Comparison of ENCODE assay signal across 8 cellular contexts in genomic region chr1:28507247-28507645, GRCh38. TPM values are rescaled to one million over a fixed set of nuclear protein-coding genes. Genes with fewer than 3 reads are reported as not detected.
DNase-seq lines count a peak whose midpoint lies in the region; ATAC-seq, FAIRE-seq and TF ChIP-seq lines count a peak whose summit lies in the region.

No MANE protein-coding gene starts in this region.

- H3K36me3 Mint-ChIP-seq in nephron (ENCODE audit: low read depth) = peaks cover 41% of the 10 kb centered on the region

- H3K4me1 ChIP-seq in OCI-LY3 (ENCODE audit: low read length) = peaks cover 35% of the 10 kb centered on the region

- peaks cover 54% of the 10 kb centered on the region for H3K79me2 ChIP-seq in OCI-LY3 (ENCODE audit: low read length)

- peak overlapping the region; percentile 89 for H3K4me3 ChIP-seq in OCI-LY3 (ENCODE audit: low read length)
- peak overlapping the region; percentile 93 for H3K4me3 ChIP-seq in coronary artery

- ATAC-seq in HG02610 (IDR thresholded peaks at IDR 0.05; ENCODE audit: unreplicated experiment) (no peak), GM21529 (IDR thresholded peaks at IDR 0.05; ENCODE audit: unreplicated experiment) (no peak)

- DNase-seq in ELF-1 (ENCODE audit: low read depth, low spot score) = peak; percentile 34
- DNase-seq in coronary artery (ENCODE audit: low spot score) = no peak
- no peak for DNase-seq in mesenteric fat pad (ENCODE audit: low spot score)
- DNase-seq in GM12892 (ENCODE audit: insufficient read length) = no peak

- H3K9me3 Mint-ChIP-seq in nephron = no peaks in the 10 kb centered on the region

- peak overlapping the region; percentile 98 to 100 (median 99) for H3K4me3 Mint-ChIP-seq in nephron

- peaks cover 54% of the 10 kb centered on the region for H3K36me3 ChIP-seq in OCI-LY3 (replicated peaks; ENCODE audit: low read depth, low read length)

- no peak; the same call in 1 of the 2 replicates for TF ChIP-seq POLR2A in GM12892 (IDR thresholded peaks at IDR 0.05; ENCODE audit: low read depth, low read length)

- H3K4me2 ChIP-seq in OCI-LY3 (ENCODE audit: low read length) = peak overlapping the region; percentile 97

- no peak for FAIRE-seq in GM12892 (lab: Jason Lieb, UNC)

- peaks cover 6% of the 10 kb centered on the region for H3K27me3 Mint-ChIP-seq in nephron (ENCODE audit: low read depth)

- H3K9ac ChIP-seq in OCI-LY3 (ENCODE audit: low read length) = peak overlapping the region; percentile 96

- peak overlapping the region; percentile 86 for H3K27ac ChIP-seq in OCI-LY3 (ENCODE audit: low read length)
- peak overlapping the region; percentile 88 to 91 for H3K27ac ChIP-seq in coronary artery

- no peak for TF ChIP-seq CTCF in OCI-LY3 (IDR thresholded peaks at IDR 0.05; ENCODE audit: low read depth, low read length)
- TF ChIP-seq CTCF in coronary artery (IDR thresholded peaks at IDR 0.05) = no peak
- TF ChIP-seq CTCF in nephron (IDR thresholded peaks at IDR 0.05; ENCODE audit: unreplicated experiment in 3 of 3) = no peak

- H2AFZ ChIP-seq in OCI-LY3 (ENCODE audit: low read depth, low read length) = no peak overlapping the region

- H3K27ac Mint-ChIP-seq in nephron = peak overlapping the region; percentile 100

- H3K27me3 ChIP-seq in OCI-LY3 (ENCODE audit: low read depth, low read length) = no peaks in the 10 kb centered on the region

- no peaks in the 10 kb centered on the region for H3K9me3 ChIP-seq in OCI-LY3 (ENCODE audit: insufficient read depth, low read length)

- peaks cover 26% of the 10 kb centered on the region for H4K20me1 ChIP-seq in OCI-LY3 (ENCODE audit: insufficient read depth, low read length)

- peaks cover 37% of the 10 kb centered on the region for H3K4me1 Mint-ChIP-seq in nephron

RNA-seq across cellular contexts. Expression of gene RCC1, which starts 1.4 kb away (rescaled TPM):
- 18.6 TPM for total RNA-seq in mesenteric fat pad
- polyA plus RNA-seq in GM12892 (2012; ENCODE audit: missing spikeins) = 42.7 TPM

RNA-seq across cellular contexts. Expression of gene TRNAU1AP, which starts 45.6 kb away (rescaled TPM):
- 25.1 TPM for total RNA-seq in mesenteric fat pad
- polyA plus RNA-seq in GM12892 (2012; ENCODE audit: missing spikeins) = 38.6 TPM
